19 cellular contexts compared by ENCODE assay signal in genomic region chr4:17059192-17059634, GRCh38.
DNase-seq lines count a peak whose midpoint lies in the region; ATAC-seq, FAIRE-seq and TF ChIP-seq lines count a peak whose summit lies in the region.
"Had no signal": no experiment of that assay in that cellular context is flagged by ENCODE, and none has a peak within 500 bp of the region (broad histone marks: within the 10 kb centered on the region; RNA-seq: fewer than 3 reads in every experiment).

No MANE protein-coding gene starts in this region.

- H3K9me3 ChIP-seq in HepG2 (ENCODE audit: low read length): no peaks in the 10 kb centered on the region
- H3K9me3 ChIP-seq in right lobe of liver: no peaks in the 10 kb centered on the region
- no peaks in the 10 kb centered on the region for H3K9me3 ChIP-seq in fibroblast of lung (ENCODE audit: control insufficient read depth, insufficient read depth, low read depth, low read length)
- H3K9me3 ChIP-seq in osteoblast (ENCODE audit: low read depth, low read length): no peaks in the 10 kb centered on the region
- no peaks in the 10 kb centered on the region for H3K9me3 ChIP-seq in SJCRH30 (replicated peaks)
- H3K9me3 ChIP-seq: A549, body of pancreas, mucosa of descending colon, tibial artery had no signal

- TF ChIP-seq RAD21 in HepG2 (CRISPR knock-in tag; IDR thresholded peaks at IDR 0.05): no peak

- TF ChIP-seq CTCF in HepG2 (CRISPR knock-in tag; IDR thresholded peaks at IDR 0.05) (no peak), right lobe of liver (IDR thresholded peaks at IDR 0.05) (no peak), fibroblast of lung (conservative IDR thresholded peaks at IDR 0.05 in 1 of 2, IDR thresholded peaks at IDR 0.05 in 1 of 2; ENCODE audit: low read depth in 1 of 2, low read length in 2 of 2) (no peak), osteoblast (IDR thresholded peaks at IDR 0.05; ENCODE audit: extremely low read depth, low read depth, low read length) (no peak)

- H3K27me3 ChIP-seq in HepG2 (ENCODE audit: control insufficient read depth in 1 of 2, insufficient read depth in 2 of 2, low read length in 2 of 2): no peaks in the 10 kb centered on the region; a peak in 2 of 5 replicates
- no peaks in the 10 kb centered on the region for H3K27me3 ChIP-seq in right lobe of liver
- no peaks in the 10 kb centered on the region for H3K27me3 ChIP-seq in fibroblast of lung (ENCODE audit: control insufficient read depth, insufficient read depth, low read length)
- H3K27me3 ChIP-seq in osteoblast (ENCODE audit: insufficient read depth, low read length): no peaks in the 10 kb centered on the region
- no peaks in the 10 kb centered on the region; the same call in 1 of the 2 replicates for H3K27me3 ChIP-seq in SJCRH30
- H3K27me3 ChIP-seq: body of pancreas, tibial artery had no signal

- H3K79me2 ChIP-seq in HepG2 (ENCODE audit: insufficient read depth, low read length): no peaks in the 10 kb centered on the region
- no peaks in the 10 kb centered on the region for H3K79me2 ChIP-seq in fibroblast of lung (ENCODE audit: control insufficient read depth, insufficient read depth, low read length)
- no peaks in the 10 kb centered on the region for H3K79me2 ChIP-seq in osteoblast (ENCODE audit: insufficient read depth, low read length)

- TF ChIP-seq EP300 in HepG2 (IDR thresholded peaks at IDR 0.05; ENCODE audit: low read depth in 2 of 2, low read length in 2 of 2) (no peak), HepG2 (CRISPR knock-in tag; IDR thresholded peaks at IDR 0.05; ENCODE audit: borderline replicate concordance) (no peak)

- H3K4me1 ChIP-seq in HepG2 (ENCODE audit: insufficient read depth, low read length) (no peaks in the 10 kb centered on the region), right lobe of liver (no peaks in the 10 kb centered on the region), fibroblast of lung (ENCODE audit: control insufficient read depth, extremely low read depth, insufficient read depth, low read length) (peaks cover 17% of the 10 kb centered on the region), osteoblast (ENCODE audit: insufficient read depth, low read length) (peaks cover 32% of the 10 kb centered on the region), SJCRH30 (no peaks in the 10 kb centered on the region)
- H3K4me1 ChIP-seq: A549, body of pancreas had no signal

- H3K36me3 ChIP-seq in HepG2 (replicated peaks in 1 of 2; ENCODE audit: control insufficient read depth in 1 of 2, insufficient read depth in 2 of 2, low read length in 2 of 2): no peaks in the 10 kb centered on the region
- H3K36me3 ChIP-seq in right lobe of liver: no peaks in the 10 kb centered on the region
- no peaks in the 10 kb centered on the region for H3K36me3 ChIP-seq in fibroblast of lung (ENCODE audit: control insufficient read depth, insufficient read depth, low read length)
- H3K36me3 ChIP-seq in osteoblast (ENCODE audit: insufficient read depth, low read length): no peaks in the 10 kb centered on the region
- H3K36me3 ChIP-seq in SJCRH30: no peaks in the 10 kb centered on the region
- H3K36me3 ChIP-seq: tibial artery had no signal

- no peak for DNase-seq in HepG2 (ENCODE audit: low spot score)
- DNase-seq in right lobe of liver: no peak
- peak in 1 of 2 donors; percentile 67 for DNase-seq in fibroblast of lung (ENCODE audit: low read depth in 2 of 2)
- DNase-seq in osteoblast (ENCODE audit: insufficient read length, low spot score, missing footprints): no peak
- no peak for DNase-seq in NCI-H345 (lab: John Stamatoyannopoulos, UW)
- DNase-seq in GDM1 (lab: John Stamatoyannopoulos, UW): no peak
- DNase-seq in stimulated activated CD4-positive, alpha-beta T cell treated with anti-CD3 and anti-CD28 coated beads, Interleukin-2, amount 100 ng/mL, for 24 hours: no peak
- DNase-seq in SJCRH30: no peak
- DNase-seq: activated CD4-positive, alpha-beta T cell treated with anti-CD3 and anti-CD28 coated beads, Interleukin-2, amount 50 U/mL, for 1 hour; DMS153; H9; mucosa of descending colon; NCI-H226; OCI-M1; T-helper 1 cell had no signal

- in situ Hi-C loops in HepG2 (cut with HindIII; ENCODE audit: extremely low pct_ligation_motif_present, low pct_unique_long_range_greater_than_20kb): no loop called here

- ATAC-seq in HepG2: no peak
- no peak for ATAC-seq in right lobe of liver
- ATAC-seq: A549, body of pancreas had no signal

- CTCF ChIA-PET in HepG2 (lab: Yijun Ruan, JAX; ENCODE audit: low intra/inter-chr PET ratio, low total read pairs): no interaction called here

- no peak overlapping the region for H3K4me3 ChIP-seq in HepG2 (replicated peaks in 1 of 3; ENCODE audit: insufficient read depth in 1 of 3, low read depth in 2 of 3, low read length in 3 of 3)
- no peak overlapping the region for H3K4me3 ChIP-seq in right lobe of liver
- H3K4me3 ChIP-seq in fibroblast of lung (replicated peaks in 1 of 4; ENCODE audit: control extremely low read depth in 1 of 4, insufficient read depth in 1 of 4, low read depth in 3 of 4, low read length in 4 of 4): peak overlapping the region in 2 of 4 experiments; percentile 18 to 33
- H3K4me3 ChIP-seq in osteoblast (ENCODE audit: insufficient read depth, low read length): peak overlapping the region; percentile 26
- H3K4me3 ChIP-seq in SJCRH30: no peak overlapping the region
- H3K4me3 ChIP-seq: A549, body of pancreas, mucosa of descending colon had no signal

- H2AFZ ChIP-seq in HepG2 (ENCODE audit: low read length) (no peak overlapping the region), fibroblast of lung (ENCODE audit: low read length) (peak overlapping the region; percentile 59), osteoblast (ENCODE audit: low read length) (peak overlapping the region; percentile 80)

- POLR2A ChIA-PET in HepG2 (lab: Yijun Ruan, JAX): no interaction called here

- TF ChIP-seq POLR2A in HepG2 (IDR thresholded peaks at IDR 0.05; ENCODE audit: insufficient read depth in 1 of 2, low read depth in 2 of 2, low read length in 2 of 2) (no peak), right lobe of liver (IDR thresholded peaks at IDR 0.05) (no peak)

- BruUV-seq in HepG2 (replicated peaks; lab: Mats Ljungman, UMichigan): no TSS peak

- no peak for FAIRE-seq in HepG2 (lab: Jason Lieb, UNC)
- FAIRE-seq: A549, GM12891 had no signal

- no peak overlapping the region for H3K4me2 ChIP-seq in HepG2 (ENCODE audit: low read depth, low read length)
- H3K4me2 ChIP-seq in fibroblast of lung (ENCODE audit: extremely low read depth, insufficient read depth, low read length): peak overlapping the region; percentile 92
- H3K4me2 ChIP-seq in osteoblast (ENCODE audit: insufficient read depth, low read length): peak overlapping the region; percentile 78
- H3K4me2 ChIP-seq: A549 had no signal

- WGBS in HepG2 (ENCODE audit: low lambda C conversion rate): 0% methylated on average over 4 of the region's 5 CpGs
- WGBS in right lobe of liver (ENCODE audit: insufficient coverage, low coverage, low lambda C conversion rate, missing lambda C conversion rate): 51% methylated on average over 4 of the region's 5 CpGs

- intact Hi-C loops in HepG2 (cut with micrococcal nuclease; ENCODE audit: unreplicated experiment) (no loop called here), right lobe of liver (cut with DNase I) (no loop called here)

- H4K20me1 ChIP-seq in HepG2 (ENCODE audit: insufficient read depth, low read length): no peaks in the 10 kb centered on the region
- no peaks in the 10 kb centered on the region for H4K20me1 ChIP-seq in fibroblast of lung (ENCODE audit: control insufficient read depth, extremely low read depth, insufficient read depth, low read length)
- no peaks in the 10 kb centered on the region for H4K20me1 ChIP-seq in osteoblast (ENCODE audit: insufficient read depth, low read length)

- no peak overlapping the region for H3K9ac ChIP-seq in HepG2 (ENCODE audit: insufficient read depth, low read depth, low read length)
- H3K9ac ChIP-seq in fibroblast of lung (ENCODE audit: insufficient read depth, low read length): no peak overlapping the region

- no peak overlapping the region for H3K27ac ChIP-seq in HepG2 (ENCODE audit: extremely low read length, insufficient read depth, low read length)
- no peak overlapping the region for H3K27ac ChIP-seq in right lobe of liver
- H3K27ac ChIP-seq in fibroblast of lung (ENCODE audit: insufficient read depth, low read length): peak overlapping the region; percentile 24
- H3K27ac ChIP-seq in osteoblast (ENCODE audit: low read depth, low read length): peak overlapping the region; percentile 51
- H3K27ac ChIP-seq in SJCRH30: no peak overlapping the region
- H3K27ac ChIP-seq: A549, body of pancreas had no signal

TF ChIP-seq in HepG2, 621 proteins besides CTCF, POLR2A, EP300 and RAD21:
- no peak for TF ChIP-seq CENPX (CRISPR knock-in tag; IDR thresholded peaks at IDR 0.05)
- peak; percentile 46 to 47 for TF ChIP-seq MAFK (conservative IDR thresholded peaks at IDR 0.05 in 1 of 2, IDR thresholded peaks at IDR 0.05 in 1 of 2; ENCODE audit: low read length in 2 of 2)
- TF ChIP-seq TSC22D2 (CRISPR knock-in tag; IDR thresholded peaks at IDR 0.05; ENCODE audit: borderline replicate concordance): no peak
- no peak for TF ChIP-seq MTF2 (CRISPR knock-in tag; IDR thresholded peaks at IDR 0.05; ENCODE audit: borderline replicate concordance)
- TF ChIP-seq MXD4 (CRISPR knock-in tag; IDR thresholded peaks at IDR 0.05): no peak
- no peak for TF ChIP-seq HOXA9 (CRISPR knock-in tag; IDR thresholded peaks at IDR 0.05; ENCODE audit: borderline replicate concordance)

Comparison
In these comparisons a context has a peak if more than half of its experiments do, and no peak if none do; other contexts are left out.
1. H3K27ac ChIP-seq: peak in fibroblast of lung (single experiment) and osteoblast (single experiment); none in HepG2 (single experiment), right lobe of liver (0 of 3) and SJCRH30 (single experiment).